Comparison of ENCODE assay signal across 12 cellular contexts in the genomic region with DNA sequence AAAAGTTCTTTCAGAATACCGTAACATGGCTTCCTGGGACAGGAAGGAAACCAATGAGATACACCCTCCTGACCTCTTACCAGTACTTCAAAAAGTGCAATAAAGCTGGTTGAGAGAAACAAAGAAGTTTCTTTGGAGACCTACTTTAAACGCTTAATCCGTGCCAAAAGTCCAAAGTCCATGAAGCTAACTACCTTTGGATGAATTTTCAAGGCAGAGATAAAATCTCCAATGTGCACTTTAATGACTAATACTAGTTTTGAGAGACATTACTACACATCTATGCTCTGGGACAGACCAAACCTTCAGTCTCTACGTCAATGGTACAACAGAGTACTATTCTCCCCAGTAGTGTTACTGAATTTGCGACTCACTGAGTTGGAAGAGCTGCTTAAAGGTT. TPM values are rescaled to one million over a fixed set of nuclear protein-coding genes. Genes with fewer than 3 reads are reported as not detected.
DNase-seq lines count a peak whose midpoint lies in the region; ATAC-seq and TF ChIP-seq lines count a peak whose summit lies in the region.
"Had no signal": no experiment of that assay in that cellular context is flagged by ENCODE, and none has a peak within 500 bp of the region (broad histone marks: within the 10 kb centered on the region; RNA-seq: fewer than 3 reads in every experiment).

No MANE protein-coding gene starts in this region.

- no peaks in the 10 kb centered on the region for H3K36me3 ChIP-seq in breast epithelium

- in situ Hi-C loops in GM13976 (cut with MboI; ENCODE audit: low sequenced_read_pairs, unreplicated experiment), result no loop called here

- H3K9me3 Mint-ChIP-seq in central memory CD8-positive, alpha-beta T cell, result peaks cover 5% of the 10 kb centered on the region
- peaks cover 2% of the 10 kb centered on the region for H3K9me3 Mint-ChIP-seq in memory B cell

- peaks cover 8% of the 10 kb centered on the region for H3K36me3 Mint-ChIP-seq in central memory CD8-positive, alpha-beta T cell (ENCODE audit: insufficient read depth)
- peaks cover 38% of the 10 kb centered on the region for H3K36me3 Mint-ChIP-seq in memory B cell

- H3K4me1 Mint-ChIP-seq in central memory CD8-positive, alpha-beta T cell, result peaks cover 64% of the 10 kb centered on the region
- peaks cover 47% of the 10 kb centered on the region for H3K4me1 Mint-ChIP-seq in memory B cell

- TF ChIP-seq POLR2A in breast epithelium (IDR thresholded peaks at IDR 0.05), result no peak

- H3K9me3 ChIP-seq in breast epithelium, result no peaks in the 10 kb centered on the region

- DNase-seq in LoVo (ENCODE audit: low spot score) (peak; percentile 99), memory B cell (ENCODE audit: low spot score in 2 of 2) (no peak), breast epithelium (ENCODE audit: low spot score in 2 of 2) (no peak), GM13976 (ENCODE audit: low spot score) (no peak), NCI-H1694 treated with DMSO at 0.1 percent for 48 hours (lab: John Stamatoyannopoulos, UW) (no peak)
- DNase-seq in central memory CD8-positive, alpha-beta T cell (ENCODE audit: low spot score in 2 of 2), result no peak
- DNase-seq: NCI-H774, T-helper 9 cell had no signal

- TF ChIP-seq CTCF in 22Rv1 (IDR thresholded peaks at IDR 0.05), result no peak
- TF ChIP-seq CTCF in breast epithelium (IDR thresholded peaks at IDR 0.05), result no peak
- TF ChIP-seq CTCF in GM13976 (IDR thresholded peaks at IDR 0.05; ENCODE audit: borderline replicate concordance, control extremely low read depth, extremely low read depth, insufficient read depth, missing control alignments), result no peak

- H3K4me3 Mint-ChIP-seq in central memory CD8-positive, alpha-beta T cell, result peak overlapping the region; percentile 58
- peak overlapping the region; percentile 15 for H3K4me3 Mint-ChIP-seq in memory B cell

- H3K27me3 Mint-ChIP-seq in central memory CD8-positive, alpha-beta T cell, result no peaks in the 10 kb centered on the region
- H3K27me3 Mint-ChIP-seq in memory B cell, result no peaks in the 10 kb centered on the region

- intact Hi-C loops in breast epithelium (cut with DNase I; ENCODE audit: low total_unique reads), result no loop called here

- peak; percentile 59 for ATAC-seq in central memory CD8-positive, alpha-beta T cell (replicated peaks; ENCODE audit: extremely low read depth, poor library complexity, severe bottlenecking)
- ATAC-seq in memory B cell (ENCODE audit: low read depth) (no peak), GM19395 (IDR thresholded peaks at IDR 0.05; ENCODE audit: unreplicated experiment) (no peak)

- H3K27ac ChIP-seq in 22Rv1, result peak overlapping the region; percentile 93
- no peak overlapping the region for H3K27ac ChIP-seq in breast epithelium
- H3K27ac ChIP-seq: BLaER1 treated with 17β-estradiol and CSF1 and Interleukin-3, amounts not matched to agents 10 nM and 100 nM had no signal

- H3K4me1 ChIP-seq in breast epithelium, result no peaks in the 10 kb centered on the region

- H3K4me3 ChIP-seq in breast epithelium, result no peak overlapping the region
- H3K4me3 ChIP-seq: BLaER1 treated with 17β-estradiol and CSF1 and Interleukin-3, amounts not matched to agents 10 nM and 100 nM; lung had no signal

- peak overlapping the region; percentile 7 for H3K27ac Mint-ChIP-seq in central memory CD8-positive, alpha-beta T cell (ENCODE audit: low read depth)
- peak overlapping the region; percentile 78 for H3K27ac Mint-ChIP-seq in memory B cell

- no peaks in the 10 kb centered on the region for H3K27me3 ChIP-seq in breast epithelium
- H3K27me3 ChIP-seq: BLaER1 treated with 17β-estradiol and CSF1 and Interleukin-3, amounts not matched to agents 10 nM and 100 nM had no signal

RNA-seq across cellular contexts. Expression of gene UBE2H, which starts 46.1 kb away (rescaled TPM):
- total RNA-seq in breast epithelium, result 100 to 1,000 TPM in 2 of 3 donors, 10 to 100 TPM in 1; 81.8 to 124 (median 114) TPM
